Comparison of ENCODE assay signal across 8 cellular contexts in genomic region chr2:60152226-60152833, GRCh38.
DNase-seq lines count a peak whose midpoint lies in the region; ATAC-seq, FAIRE-seq and TF ChIP-seq lines count a peak whose summit lies in the region.

No MANE protein-coding gene starts in this region.

- ATAC-seq in pancreas, result no peak
- ATAC-seq in stimulated activated naive CD8-positive, alpha-beta T cell treated with anti-CD3 and anti-CD28 coated beads, Interleukin-15, Interleukin-2, amounts not matched to agents 100 U/mL and 50 U/mL, for 24 hours, result no peak

- H3K36me3 ChIP-seq in pancreas, result no peaks in the 10 kb centered on the region

- 63 to 67% methylated on average over 4 of the region's 4 CpGs for WGBS in pancreas, 2 donors

- H3K4me3 ChIP-seq in dorsolateral prefrontal cortex (no peak overlapping the region), pancreas (no peak overlapping the region)

- peaks cover 0 to 3% (median 0%) of the 10 kb centered on the region in 4 donors for H3K9me3 ChIP-seq in pancreas

- no peaks in the 10 kb centered on the region for H3K4me1 ChIP-seq in pancreas

- intact Hi-C loops in dorsolateral prefrontal cortex (cut with DNase I) (no loop called here), pancreas (cut with DNase I) (no loop called here)

- no peaks in the 10 kb centered on the region for H3K27me3 ChIP-seq in dorsolateral prefrontal cortex
- no peaks in the 10 kb centered on the region for H3K27me3 ChIP-seq in pancreas

- TF ChIP-seq CTCF in dorsolateral prefrontal cortex (IDR thresholded peaks at IDR 0.05 in 54 of 56, conservative IDR thresholded peaks at IDR 0.05 in 2 of 56; ENCODE audit: low read depth in 1 of 56, partially characterized antibody in 56 of 56) (peak; percentile 11 to 64 (median 39)), pancreas (IDR thresholded peaks at IDR 0.05) (peak; percentile 54 to 62 (median 57))

- H3K27ac ChIP-seq in dorsolateral prefrontal cortex, result no peak overlapping the region
- H3K27ac ChIP-seq in pancreas, result no peak overlapping the region

- DNase-seq in NCI-H1417 (lab: John Stamatoyannopoulos, UW), result peak in 2 of 3 experiments; percentile 26 to 33
- DNase-seq in NCI-H1417 treated with DMSO at 0.1 percent for 48 hours (lab: John Stamatoyannopoulos, UW), result no peak
- peak; percentile 39 to 59 for DNase-seq in Kasumi-1 (lab: John Stamatoyannopoulos, UW)
- DNase-seq in dorsolateral prefrontal cortex, result no peak
- DNase-seq in pancreas, result no peak
- DNase-seq in stimulated activated naive CD8-positive, alpha-beta T cell treated with anti-CD3 and anti-CD28 coated beads, Interleukin-15, Interleukin-2, amounts not matched to agents 100 U/mL and 50 U/mL, for 24 hours, result no peak
- DNase-seq in NK-92 (lab: John Stamatoyannopoulos, UW; ENCODE audit: unreplicated experiment), result no peak
- no peak for DNase-seq in HPDE6-E6E7 (ENCODE audit: extremely low spot score)

- FAIRE-seq in pancreas (lab: Jason Lieb, UNC), result no peak

Comparison
In these comparisons a context has a peak if more than half of its experiments do, and no peak if none do; other contexts are left out.
1. DNase-seq: peak in NCI-H1417 (2 of 3) and Kasumi-1 (2 of 2); none in NCI-H1417 treated with DMSO at 0.1 percent for 48 hours (single experiment), dorsolateral prefrontal cortex (0 of 10), pancreas (0 of 6), stimulated activated naive CD8-positive, alpha-beta T cell treated with anti-CD3 and anti-CD28 coated beads, Interleukin-15, Interleukin-2, amounts not matched to agents 100 U/mL and 50 U/mL, for 24 hours (single experiment), NK-92 (single experiment) and HPDE6-E6E7 (single experiment).